Comparison of ENCODE assay signal across 8 cellular contexts in the genomic region with DNA sequence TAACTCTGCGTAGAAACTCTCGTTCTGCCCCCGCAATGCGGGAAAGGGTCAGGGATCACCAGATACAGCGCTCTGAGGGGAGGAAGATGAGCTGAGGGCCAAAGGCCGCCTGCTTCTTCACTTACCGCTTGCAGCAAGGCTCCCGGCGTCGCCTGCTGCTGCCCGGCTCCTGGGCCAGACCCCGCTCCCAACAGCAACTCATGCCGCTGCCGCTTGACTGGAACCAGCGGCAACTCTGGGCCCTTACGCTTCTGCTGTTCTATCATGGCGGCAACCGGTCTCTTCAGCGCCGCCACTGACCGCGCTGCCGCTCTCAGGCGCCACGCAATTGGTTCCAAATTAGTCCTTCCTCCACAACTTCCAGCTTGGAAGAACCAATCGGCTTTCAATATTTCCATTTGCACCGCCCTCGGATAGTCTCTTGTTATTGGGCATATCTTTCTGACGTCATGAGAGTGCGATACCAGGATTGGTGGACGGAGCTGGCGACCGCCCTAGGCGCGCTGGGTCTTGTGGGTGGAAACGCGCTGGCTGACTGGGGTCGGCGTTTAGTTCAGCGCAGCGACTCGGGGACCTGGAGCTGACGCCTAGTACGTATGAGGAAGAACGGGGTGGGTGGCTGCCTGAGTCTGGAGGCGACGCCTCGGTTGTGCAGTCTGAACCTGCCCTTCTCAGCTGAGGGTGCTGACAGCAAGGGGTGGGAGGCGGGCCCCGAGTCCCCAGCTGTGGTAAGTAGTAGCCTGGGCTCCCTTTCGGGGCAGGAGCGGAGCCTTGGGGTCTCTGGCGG. TPM values are rescaled to one million over a fixed set of nuclear protein-coding genes. Genes with fewer than 3 reads are reported as not detected.
DNase-seq lines count a peak whose midpoint lies in the region; ATAC-seq and TF ChIP-seq lines count a peak whose summit lies in the region.

TSS of gene SNRNP40 (minus strand) at position 303 of the 787 bp plus-strand sequence. CDS start at position 266, 37 bp downstream.
A gene with protein sequence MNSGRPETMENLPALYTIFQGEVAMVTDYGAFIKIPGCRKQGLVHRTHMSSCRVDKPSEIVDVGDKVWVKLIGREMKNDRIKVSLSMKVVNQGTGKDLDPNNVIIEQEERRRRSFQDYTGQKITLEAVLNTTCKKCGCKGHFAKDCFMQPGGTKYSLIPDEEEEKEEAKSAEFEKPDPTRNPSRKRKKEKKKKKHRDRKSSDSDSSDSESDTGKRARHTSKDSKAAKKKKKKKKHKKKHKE (plus strand): TSS at position 547 of the 787 bp plus-strand sequence. CDS start 13,067 bp downstream, outside the sequence.

- H3K4me3 ChIP-seq in duodenal mucosa (ENCODE audit: low read depth in 1 of 2, low read length in 2 of 2) (peak within 1 kb of the TSS; percentile 89 to 95), right lobe of liver (peak within 1 kb of the TSS; percentile 89 to 96 (median 89))

- 0% methylated on average over 26 of the region's 53 CpGs for WGBS in right lobe of liver (ENCODE audit: insufficient coverage, low coverage, low lambda C conversion rate, missing lambda C conversion rate)

- peaks cover 18 to 31% of the 10 kb centered on the region in 2 donors for H3K4me1 ChIP-seq in duodenal mucosa (ENCODE audit: control insufficient read depth in 1 of 2, insufficient read depth in 2 of 2, low read length in 2 of 2)
- H3K4me1 ChIP-seq in right lobe of liver, result peaks cover 0 to 12% (median 3%) of the 10 kb centered on the region in 4 donors

- TF ChIP-seq POLR2A in right lobe of liver (IDR thresholded peaks at IDR 0.05), result peak; percentile 81

- TF ChIP-seq CTCF in right lobe of liver (IDR thresholded peaks at IDR 0.05), result peak in 2 of 4 donors; percentile 31 to 38

- peak; percentile 97 for ATAC-seq in GM19395 (IDR thresholded peaks at IDR 0.05; ENCODE audit: unreplicated experiment)
- peak; percentile 92 for ATAC-seq in HG03565 (IDR thresholded peaks at IDR 0.05; ENCODE audit: unreplicated experiment)
- peak; percentile 98 to 99 (median 98) for ATAC-seq in right lobe of liver

- H3K9me3 ChIP-seq in duodenal mucosa (ENCODE audit: control insufficient read depth in 1 of 2, low read length in 2 of 2) (no peaks in the 10 kb centered on the region), right lobe of liver (no peaks in the 10 kb centered on the region)

- H3K27me3 ChIP-seq in duodenal mucosa (ENCODE audit: control insufficient read depth in 1 of 2, insufficient read depth in 2 of 2, low read length in 2 of 2) (no peaks in the 10 kb centered on the region), right lobe of liver (no peaks in the 10 kb centered on the region)

- H3K27ac ChIP-seq in duodenal mucosa (ENCODE audit: low read depth, low read length), result peak within 1 kb of the TSS; percentile 68
- peak within 1 kb of the TSS; percentile 65 to 86 (median 77) for H3K27ac ChIP-seq in right lobe of liver

- peak within 1 kb of the TSS; percentile 95 to 98 for H3K9ac ChIP-seq in duodenal mucosa (ENCODE audit: low read depth in 1 of 2, low read length in 2 of 2)

- intact Hi-C loops in right lobe of liver (cut with DNase I), result no loop called here

- DNase-seq in CD1c-positive myeloid dendritic cell (ENCODE audit: extremely low spot score) (peak; percentile 100), NCI-H774 (lab: John Stamatoyannopoulos, UW) (peak; percentile 100), right lobe of liver (peak; percentile 92 to 96 (median 94))
- peak; percentile 86 to 91 for DNase-seq in activated CD4-positive, alpha-beta T cell treated with anti-CD3 and anti-CD28 coated beads, Interleukin-2, amount 50 U/mL, for 48 hours
- DNase-seq in stimulated activated CD4-positive, alpha-beta T cell treated with anti-CD3 and anti-CD28 coated beads, Interleukin-4, amount 100 ng/mL, for 48 hours (ENCODE audit: low read depth in 2 of 2), result peak; percentile 74 to 91

- H3K36me3 ChIP-seq in duodenal mucosa (ENCODE audit: control insufficient read depth in 1 of 2, insufficient read depth in 2 of 2, low read length in 2 of 2) (peaks cover 12 to 22% of the 10 kb centered on the region in 2 donors), right lobe of liver (peaks cover 0 to 17% (median 5%) of the 10 kb centered on the region in 4 donors)

RNA-seq across cellular contexts. Expression of gene SNRNP40, which starts in this region (rescaled TPM):
- 10 to 100 TPM; 12.2 to 18.9 (median 14.9) TPM for total RNA-seq in right lobe of liver

RNA-seq across cellular contexts. Expression of the second gene that starts in this region (rescaled TPM):
- total RNA-seq in right lobe of liver, result 1 to 10 TPM; 6.3 to 9.9 (median 7.3) TPM

Comparison
In these comparisons a context has a peak if more than half of its experiments do, and no peak if none do; other contexts are left out.
1. Peak in every context shown above with its lines: DNase-seq, ATAC-seq, H3K4me3 ChIP-seq and H3K27ac ChIP-seq.